In the genomic region with DNA sequence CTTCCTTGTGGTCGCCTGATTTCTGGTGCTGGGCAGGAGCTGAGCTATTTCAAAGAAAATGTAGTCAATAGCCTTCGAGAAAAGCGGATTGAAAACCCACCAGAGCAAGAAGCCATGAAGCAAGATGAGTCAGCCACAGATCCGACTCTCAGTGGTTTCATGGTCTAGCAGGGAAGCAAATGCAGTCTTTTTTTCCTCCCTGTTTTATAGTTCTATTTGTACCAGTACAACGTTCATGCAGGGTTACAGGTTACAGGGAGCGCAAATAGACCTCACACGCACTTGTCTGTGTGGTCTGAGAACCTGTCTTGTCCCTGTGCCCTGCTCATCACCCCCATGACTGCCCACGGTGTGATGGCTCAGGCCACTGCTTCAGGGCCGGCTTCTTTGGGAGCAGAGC, we compare ENCODE assay signal across 14 cellular contexts.
DNase-seq lines count a peak whose midpoint lies in the region; ATAC-seq, FAIRE-seq and TF ChIP-seq lines count a peak whose summit lies in the region.
"Had no signal": no experiment of that assay in that cellular context is flagged by ENCODE, and none has a peak within 500 bp of the region (broad histone marks: within the 10 kb centered on the region; RNA-seq: fewer than 3 reads in every experiment).

No MANE protein-coding gene starts in this region.

- no peak for TF ChIP-seq RAD21 in IMR-90 (IDR thresholded peaks at IDR 0.05; ENCODE audit: low read length)

- no peak overlapping the region; the same call in 1 of the 2 replicates for H3K4ac ChIP-seq in IMR-90 (ENCODE audit: low read depth, low read length)

- no peak for TF ChIP-seq CTCF in GM06990 (IDR thresholded peaks at IDR 0.05; ENCODE audit: insufficient read depth, low read length, poor library complexity, severe bottlenecking)
- no peak for TF ChIP-seq CTCF in IMR-90 (conservative IDR thresholded peaks at IDR 0.05; ENCODE audit: low read depth, low read length)
- no peak for TF ChIP-seq CTCF in pancreas (IDR thresholded peaks at IDR 0.05)

- H2AK9ac ChIP-seq in IMR-90 (replicated peaks; ENCODE audit: low read depth, low read length, poor library complexity) = no peak overlapping the region

- H3K4me1 ChIP-seq in IMR-90 (ENCODE audit: control insufficient read depth, insufficient read depth, low read length) = no peaks in the 10 kb centered on the region; the same call in 1 of the 2 replicates
- H3K4me1 ChIP-seq in pancreas = no peaks in the 10 kb centered on the region
- H3K4me1 ChIP-seq: prostate gland had no signal

- intact Hi-C loops in IMR-90 (cut with micrococcal nuclease) = no loop called here
- intact Hi-C loops in pancreas (cut with DNase I) = no loop called here

- no peak overlapping the region for H3K56ac ChIP-seq in IMR-90 (ENCODE audit: extremely low read depth, insufficient read depth, low read length)

- WGBS in IMR-90 (ENCODE audit: extremely low coverage in 2 of 2, insufficient read length in 1 of 2), 2 experiments = 97% methylated on average over 6 of the region's 9 CpGs; no CpG with 5 or more reads in 1 of the 2 experiments
- 68 to 76% methylated on average over 9 of the region's 9 CpGs for WGBS in pancreas, 2 donors

- no peaks in the 10 kb centered on the region for H3K79me1 ChIP-seq in IMR-90 (ENCODE audit: low read depth in 1 of 2, low read length in 2 of 2)

- H3K9me3 ChIP-seq in IMR-90 (ENCODE audit: control insufficient read depth, insufficient read depth, low read length) (no peaks in the 10 kb centered on the region), pancreas (no peaks in the 10 kb centered on the region)
- H3K9me3 ChIP-seq: prostate gland had no signal

- no peak overlapping the region for H3K18ac ChIP-seq in IMR-90 (ENCODE audit: low read depth, low read length)

- CTCF ChIA-PET in IMR-90 (lab: Yijun Ruan, JAX) = no interaction called here

- H2BK20ac ChIP-seq in IMR-90 (ENCODE audit: low read depth, low read length) = no peak overlapping the region

- no peak overlapping the region for H3K23ac ChIP-seq in IMR-90 (ENCODE audit: low read depth, low read length)

- POLR2A ChIA-PET in IMR-90 (lab: Charles Lee; ENCODE audit: unreplicated experiment) = no interaction called here

- H3K4me2 ChIP-seq in IMR-90 (ENCODE audit: low read depth, low read length) = no peak overlapping the region

- H2AFZ ChIP-seq in IMR-90 (replicated peaks; ENCODE audit: low read length, poor library complexity) = peak overlapping the region; percentile 64

- peaks cover 5% of the 10 kb centered on the region; the same call in 1 of the 2 replicates for H3K9me1 ChIP-seq in IMR-90 (ENCODE audit: insufficient read depth, low read length)

- DNase-seq in GM06990 (ENCODE audit: extremely low read depth, insufficient read length) = peak; percentile 51
- DNase-seq in IMR-90 = no peak
- DNase-seq in activated gamma-delta T cell treated with Interleukin-2 at 50 U/mL for 16 hours = no peak
- DNase-seq in NCI-H1105 treated with DMSO at 0.1 percent for 48 hours (lab: John Stamatoyannopoulos, UW) = no peak
- DNase-seq in GF-D8 (lab: John Stamatoyannopoulos, UW) = no peak
- no peak for DNase-seq in pancreas
- DNase-seq: NCI-H69 had no signal

- no TSS peak for BruUV-seq in IMR-90 (replicated peaks; lab: Mats Ljungman, UMichigan)

- no peak for TF ChIP-seq POLR2A in IMR-90 (IDR thresholded peaks at IDR 0.05; ENCODE audit: low read depth, low read length)

- H4K8ac ChIP-seq in IMR-90 (ENCODE audit: low read depth in 2 of 2, low read length in 2 of 2) = no peak overlapping the region

- H3K27me3 ChIP-seq in GM06990 (replicated peaks; ENCODE audit: control insufficient read depth, insufficient read depth, low read length) (no peaks in the 10 kb centered on the region; the same call in none of the 2 replicates), IMR-90 (ENCODE audit: control insufficient read depth, insufficient read depth, low read length) (no peaks in the 10 kb centered on the region), pancreas (no peaks in the 10 kb centered on the region)

- no peaks in the 10 kb centered on the region for H4K20me1 ChIP-seq in IMR-90 (ENCODE audit: insufficient read depth, low read length)

- H3K14ac ChIP-seq in IMR-90 (replicated peaks; ENCODE audit: low read depth, low read length) = no peak overlapping the region

- H4K5ac ChIP-seq in IMR-90 (ENCODE audit: low read depth, low read length) = no peak overlapping the region

- ATAC-seq in GM19328 (IDR thresholded peaks at IDR 0.05; ENCODE audit: unreplicated experiment) (peak; percentile 82), HG02884 (IDR thresholded peaks at IDR 0.05; ENCODE audit: unreplicated experiment) (peak; percentile 91), IMR-90 (ENCODE audit: low read depth) (no peak), pancreas (no peak)
- ATAC-seq: K562 had no signal

- no peak overlapping the region for H2AK5ac ChIP-seq in IMR-90 (ENCODE audit: low read depth, low read length)

- H2BK120ac ChIP-seq in IMR-90 (ENCODE audit: low read depth, low read length) = no peak overlapping the region

- no peak for FAIRE-seq in pancreas (lab: Jason Lieb, UNC)
- FAIRE-seq: islet of Langerhans, K562, TTC549 had no signal

- H3K4me3 ChIP-seq in GM06990 (replicated peaks; ENCODE audit: low read depth, low read length) (no peak overlapping the region), IMR-90 (ENCODE audit: insufficient read depth, low read depth, low read length) (no peak overlapping the region), pancreas (no peak overlapping the region)
- H3K4me3 ChIP-seq: K562, prostate gland had no signal

- dilution Hi-C loops in IMR-90 (cut with HindIII; ENCODE audit: low sequenced_read_pairs, unreplicated experiment) = no loop called here

- H3K36me3 ChIP-seq in GM06990 (ENCODE audit: control insufficient read depth, insufficient read depth, low read length) (no peaks in the 10 kb centered on the region), IMR-90 (ENCODE audit: control insufficient read depth, insufficient read depth, low read length) (no peaks in the 10 kb centered on the region), pancreas (no peaks in the 10 kb centered on the region)
- H3K36me3 ChIP-seq: prostate gland had no signal

- no peak overlapping the region for H3K27ac ChIP-seq in IMR-90 (ENCODE audit: insufficient read depth, low read length)
- H3K27ac ChIP-seq in pancreas = no peak overlapping the region
- H3K27ac ChIP-seq: C4-2B, prostate gland had no signal

- no peak overlapping the region for H2BK15ac ChIP-seq in IMR-90 (ENCODE audit: low read depth, low read length)

- H4K91ac ChIP-seq in IMR-90 (ENCODE audit: insufficient read depth, low read depth, low read length) = no peak overlapping the region; the same call in 1 of the 2 replicates

- in situ Hi-C loops in IMR-90 (cut with MboI; ENCODE audit: low sequenced_read_pairs) = no loop called here

- H2BK5ac ChIP-seq in IMR-90 (ENCODE audit: low read depth, low read length, poor library complexity, severe bottlenecking) = no peak overlapping the region

- no peak overlapping the region for H3K9ac ChIP-seq in IMR-90 (ENCODE audit: low read depth, low read length)

TF ChIP-seq in IMR-90, 13 proteins besides CTCF, POLR2A, EP300 and RAD21:
- TF ChIP-seq MAFK (IDR thresholded peaks at IDR 0.05; ENCODE audit: low read depth, low read length) = no peak
- TF ChIP-seq MXI1 (IDR thresholded peaks at IDR 0.05; ENCODE audit: borderline replicate concordance, low read depth, low read length) = no peak
- TF ChIP-seq CEBPB (IDR thresholded peaks at IDR 0.05; ENCODE audit: low read depth, low read length) = no peak
- TF ChIP-seq RFX5 (IDR thresholded peaks at IDR 0.05; ENCODE audit: low read depth, low read length) = no peak
- no peak for TF ChIP-seq MAZ (IDR thresholded peaks at IDR 0.05; ENCODE audit: borderline replicate concordance, low read depth, low read length)
- TF ChIP-seq RCOR1 (IDR thresholded peaks at IDR 0.05; ENCODE audit: insufficient replicate concordance, low read length) = no peak

Comparison
In these comparisons a context has a peak if more than half of its experiments do, and no peak if none do; other contexts are left out.
1. ATAC-seq: peak in GM19328 (single experiment) and HG02884 (single experiment); none in IMR-90 (single experiment) and pancreas (0 of 4).